ENCODE assay signal across 21 cellular contexts in genomic region chr2:179248024-179248348, GRCh38. TPM values are rescaled to one million over a fixed set of nuclear protein-coding genes. Genes with fewer than 3 reads are reported as not detected.
DNase-seq lines count a peak whose midpoint lies in the region; ATAC-seq and TF ChIP-seq lines count a peak whose summit lies in the region.
"Had no signal": no experiment of that assay in that cellular context is flagged by ENCODE, and none has a peak within 500 bp of the region (broad histone marks: within the 10 kb centered on the region; RNA-seq: fewer than 3 reads in every experiment).

No MANE protein-coding gene starts in this region.

- peaks cover 33% of the 10 kb centered on the region for H3K4me1 Mint-ChIP-seq in activated naive CD8-positive, alpha-beta T cell treated with anti-CD3 and anti-CD28 coated beads for 36 hours
- no peaks in the 10 kb centered on the region for H3K4me1 Mint-ChIP-seq in stimulated activated effector memory CD8-positive, alpha-beta T cell treated with anti-CD3 and anti-CD28 coated beads, Interleukin-12 subunit alpha, Interleukin-12 subunit beta, amount 100 ng/mL, for 72 hours

- H3K4me1 ChIP-seq in DND-41 (ENCODE audit: insufficient read depth, low read length): peaks cover 13% of the 10 kb centered on the region; the same call in 1 of the 2 replicates
- H3K4me1 ChIP-seq: HAP-1, thyroid gland had no signal

- H3K27ac ChIP-seq in DND-41 (ENCODE audit: low read length): no peak overlapping the region
- H3K27ac ChIP-seq: coronary artery, esophagus muscularis mucosa, thyroid gland had no signal

- no peak; the same call in 2 of the 3 replicates for ATAC-seq in DND-41 (ENCODE audit: insufficient read depth, low read depth)
- ATAC-seq in GM21390 (IDR thresholded peaks at IDR 0.05; ENCODE audit: unreplicated experiment): peak; percentile 23
- peak; percentile 38 for ATAC-seq in HG03103 (IDR thresholded peaks at IDR 0.05; ENCODE audit: low read depth, unreplicated experiment)
- ATAC-seq in stimulated activated effector memory CD8-positive, alpha-beta T cell treated with anti-CD3 and anti-CD28 coated beads, Interleukin-12 subunit alpha, Interleukin-12 subunit beta, amount 100 ng/mL, for 72 hours: no peak
- ATAC-seq in HG03457 (IDR thresholded peaks at IDR 0.05; ENCODE audit: unreplicated experiment): no peak
- ATAC-seq: left cardiac atrium had no signal

- no peaks in the 10 kb centered on the region for H3K36me3 ChIP-seq in DND-41 (ENCODE audit: insufficient read depth, low read length)
- H3K36me3 ChIP-seq: esophagus muscularis mucosa, HAP-1, thyroid gland had no signal

- no peaks in the 10 kb centered on the region for H3K9me3 ChIP-seq in DND-41 (ENCODE audit: insufficient read depth, low read length, severe bottlenecking)
- H3K9me3 ChIP-seq: esophagus muscularis mucosa, HAP-1, thyroid gland had no signal

- no peaks in the 10 kb centered on the region for H3K27me3 ChIP-seq in DND-41 (ENCODE audit: insufficient read depth, low read length, poor library complexity)
- H3K27me3 ChIP-seq: esophagus muscularis mucosa, thyroid gland had no signal

- H3K27ac Mint-ChIP-seq in activated naive CD8-positive, alpha-beta T cell treated with anti-CD3 and anti-CD28 coated beads for 36 hours: peak overlapping the region; percentile 38
- no peak overlapping the region for H3K27ac Mint-ChIP-seq in stimulated activated effector memory CD8-positive, alpha-beta T cell treated with anti-CD3 and anti-CD28 coated beads, Interleukin-12 subunit alpha, Interleukin-12 subunit beta, amount 100 ng/mL, for 72 hours

- H3K9me3 Mint-ChIP-seq in activated naive CD8-positive, alpha-beta T cell treated with anti-CD3 and anti-CD28 coated beads for 36 hours: peaks cover 7% of the 10 kb centered on the region
- H3K9me3 Mint-ChIP-seq in stimulated activated effector memory CD8-positive, alpha-beta T cell treated with anti-CD3 and anti-CD28 coated beads, Interleukin-12 subunit alpha, Interleukin-12 subunit beta, amount 100 ng/mL, for 72 hours: peaks cover 4% of the 10 kb centered on the region

- H2AFZ ChIP-seq in DND-41 (ENCODE audit: low read depth, low read length): no peak overlapping the region

- H3K4me2 ChIP-seq in DND-41 (ENCODE audit: insufficient read depth, low read length): peak overlapping the region; percentile 39; the same call in 1 of the 2 replicates

- no peak for TF ChIP-seq CTCF in DND-41 (IDR thresholded peaks at IDR 0.05; ENCODE audit: borderline replicate concordance, extremely low read depth, low read length, poor library complexity, severe bottlenecking)

- H3K36me3 Mint-ChIP-seq in activated naive CD8-positive, alpha-beta T cell treated with anti-CD3 and anti-CD28 coated beads for 36 hours: peaks cover 5% of the 10 kb centered on the region
- H3K36me3 Mint-ChIP-seq in stimulated activated effector memory CD8-positive, alpha-beta T cell treated with anti-CD3 and anti-CD28 coated beads, Interleukin-12 subunit alpha, Interleukin-12 subunit beta, amount 100 ng/mL, for 72 hours: no peaks in the 10 kb centered on the region

- no peak overlapping the region for H3K4me3 Mint-ChIP-seq in activated naive CD8-positive, alpha-beta T cell treated with anti-CD3 and anti-CD28 coated beads for 36 hours
- H3K4me3 Mint-ChIP-seq in stimulated activated effector memory CD8-positive, alpha-beta T cell treated with anti-CD3 and anti-CD28 coated beads, Interleukin-12 subunit alpha, Interleukin-12 subunit beta, amount 100 ng/mL, for 72 hours: no peak overlapping the region

- peaks cover 55% of the 10 kb centered on the region for H3K79me2 ChIP-seq in DND-41 (ENCODE audit: insufficient read depth, low read length)

- no peak for DNase-seq in DND-41
- no peak for DNase-seq in activated naive CD8-positive, alpha-beta T cell treated with anti-CD3 and anti-CD28 coated beads for 36 hours
- DNase-seq in RPMI8226: no peak
- no peak for DNase-seq in stimulated activated effector memory CD8-positive, alpha-beta T cell treated with anti-CD3 and anti-CD28 coated beads, Interleukin-12 subunit alpha, Interleukin-12 subunit beta, amount 100 ng/mL, for 72 hours (ENCODE audit: low spot score in 2 of 2)
- DNase-seq in GM19238 (ENCODE audit: insufficient read length, low spot score): no peak
- DNase-seq: activated CD4-positive, CD25-positive, alpha-beta regulatory T cell treated with anti-CD3 and anti-CD28 coated beads, Interleukin-2, amount 50 U/mL, for 72 hours; amygdala; hippocampal formation; IMR-90; left cardiac atrium; NCI-H446 treated with DMSO at 0.1 percent for 48 hours; posterior cingulate gyrus; stimulated activated CD4-positive, alpha-beta T cell treated with anti-CD3 and anti-CD28 coated beads, Interleukin-12 subunit alpha, Interleukin-12 subunit beta, amount 100 ng/mL, for 4 hours; T-helper 1 cell; thyroid gland had no signal

- H3K9ac ChIP-seq in DND-41 (ENCODE audit: low read depth, low read length): no peak overlapping the region

- H3K27me3 Mint-ChIP-seq in activated naive CD8-positive, alpha-beta T cell treated with anti-CD3 and anti-CD28 coated beads for 36 hours: no peaks in the 10 kb centered on the region

- no peak overlapping the region for H3K4me3 ChIP-seq in DND-41 (ENCODE audit: low read depth in 1 of 2, low read length in 2 of 2)
- H3K4me3 ChIP-seq: coronary artery, esophagus muscularis mucosa, HAP-1, thyroid gland had no signal

- H4K20me1 ChIP-seq in DND-41 (ENCODE audit: insufficient read depth, low read length): peaks cover 4% of the 10 kb centered on the region; the same call in 1 of the 2 replicates

RNA-seq across cellular contexts. Expression of gene SESTD1, which starts 16.6 kb away (rescaled TPM):
- total RNA-seq in activated naive CD8-positive, alpha-beta T cell treated with anti-CD3 and anti-CD28 coated beads for 36 hours: 1 to 10 TPM; 4.4 to 5.7 TPM

Comparison
In these comparisons a context has a peak if more than half of its experiments do, and no peak if none do; other contexts are left out.
1. ATAC-seq: peak in GM21390 (single experiment) and HG03103 (single experiment); none in DND-41 (single experiment), stimulated activated effector memory CD8-positive, alpha-beta T cell treated with anti-CD3 and anti-CD28 coated beads, Interleukin-12 subunit alpha, Interleukin-12 subunit beta, amount 100 ng/mL, for 72 hours (single experiment) and HG03457 (single experiment).